8 cellular contexts compared by ENCODE assay signal in the genomic region with DNA sequence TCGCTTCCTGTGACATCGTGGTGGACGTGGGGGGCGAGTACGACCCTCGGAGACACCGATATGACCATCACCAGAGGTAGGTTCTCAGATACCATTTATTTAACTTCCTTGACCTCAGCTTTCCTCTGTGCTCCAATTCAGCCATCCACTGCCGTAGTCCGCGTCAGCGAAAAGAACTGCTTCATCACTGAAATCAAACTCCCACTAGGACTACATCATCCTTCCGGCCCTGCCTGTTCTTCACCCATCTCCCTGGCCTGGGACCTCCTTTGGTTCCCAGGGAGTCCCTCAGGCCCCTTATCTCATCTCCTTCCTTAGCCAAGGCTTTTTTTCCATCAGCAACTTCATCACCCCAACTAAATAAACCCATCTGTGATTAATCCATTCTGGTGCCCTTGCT. TPM values are rescaled to one million over a fixed set of nuclear protein-coding genes. Genes with fewer than 3 reads are reported as not detected.
A peak's percentile ranks its signal among the peaks of the same experiment; 100 is the strongest.
DNase-seq lines count a peak whose midpoint lies in the region; ATAC-seq and TF ChIP-seq lines count a peak whose summit lies in the region.

No MANE protein-coding gene starts in this region.

- DNase-seq in heart right ventricle (no peak), Right ventricle myocardium superior (no peak), glutamatergic neuron (no peak), spleen (no peak), NCI-H1092 treated with DMSO at 0.1 percent for 48 hours (lab: John Stamatoyannopoulos, UW) (no peak), C1 segment of cervical spinal cord (lab: John Stamatoyannopoulos, UW) (no peak)
- DNase-seq in activated CD4-positive, alpha-beta memory T cell treated with anti-CD3 and anti-CD28 coated beads, Interleukin-2, amount 10 ng/mL, durations not matched to agents 7 days and 5 days: no peak

- POLR2A ChIA-PET in activated CD4-positive, alpha-beta memory T cell treated with anti-CD3 and anti-CD28 coated beads, Interleukin-2, amount 10 ng/mL, durations not matched to agents 7 days and 5 days (lab: Charles Lee): interaction anchor here (1.0 to 9.9 kb wide), 9 partner anchors 21 to 120 kb away, joined by 3 to 141 read pairs (median 4); partner anchors contain the start of genes AAAS, CSAD, ESPL1 and ZNF740

- intact Hi-C loops in heart right ventricle (cut with DNase I) (no loop called here), Right ventricle myocardium superior (cut with DNase I) (no loop called here), spleen (cut with DNase I; ENCODE audit: low total_unique reads) (no loop called here)

- H3K36me3 Mint-ChIP-seq in activated CD4-positive, alpha-beta memory T cell treated with anti-CD3 and anti-CD28 coated beads, Interleukin-2, amount 10 ng/mL, durations not matched to agents 7 days and 5 days (ENCODE audit: low read depth): peaks cover 60% of the 10 kb centered on the region
- no peaks in the 10 kb centered on the region for H3K36me3 Mint-ChIP-seq in glutamatergic neuron (ENCODE audit: unreplicated experiment)

- peak overlapping the region; percentile 83 for H3K27ac Mint-ChIP-seq in activated CD4-positive, alpha-beta memory T cell treated with anti-CD3 and anti-CD28 coated beads, Interleukin-2, amount 10 ng/mL, durations not matched to agents 7 days and 5 days
- H3K27ac Mint-ChIP-seq in glutamatergic neuron (ENCODE audit: unreplicated experiment): peak overlapping the region; percentile 86

- WGBS in heart right ventricle, 2 donors: 1 to 2% methylated on average over 12 of the region's 12 CpGs
- WGBS in spleen, 5 donors: 1 to 6% (median 3%) methylated on average over 12 of the region's 12 CpGs

- H3K27me3 Mint-ChIP-seq in activated CD4-positive, alpha-beta memory T cell treated with anti-CD3 and anti-CD28 coated beads, Interleukin-2, amount 10 ng/mL, durations not matched to agents 7 days and 5 days: no peaks in the 10 kb centered on the region
- H3K27me3 Mint-ChIP-seq in glutamatergic neuron (ENCODE audit: unreplicated experiment): peaks cover 6% of the 10 kb centered on the region

- ATAC-seq in heart right ventricle: no peak
- ATAC-seq in Right ventricle myocardium superior (ENCODE audit: poor library complexity): no peak
- no peak for ATAC-seq in activated CD4-positive, CD25-positive, alpha-beta regulatory T cell treated with anti-CD3 and anti-CD28 coated beads, Interleukin-2, amount 50 U/mL, for 24 hours

- no peaks in the 10 kb centered on the region for H3K9me3 Mint-ChIP-seq in activated CD4-positive, alpha-beta memory T cell treated with anti-CD3 and anti-CD28 coated beads, Interleukin-2, amount 10 ng/mL, durations not matched to agents 7 days and 5 days
- H3K9me3 Mint-ChIP-seq in glutamatergic neuron (ENCODE audit: unreplicated experiment): peaks cover 4% of the 10 kb centered on the region

- H3K9me3 ChIP-seq in heart right ventricle (no peaks in the 10 kb centered on the region), spleen (no peaks in the 10 kb centered on the region)

- H3K4me3 ChIP-seq in heart right ventricle: peak overlapping the region; percentile 49 to 97 (median 83)
- peak overlapping the region; percentile 72 to 99 (median 93) for H3K4me3 ChIP-seq in spleen

- H3K36me3 ChIP-seq in heart right ventricle: peaks cover 0 to 61% (median 13%) of the 10 kb centered on the region in 9 donors
- peaks cover 0 to 68% (median 35%) of the 10 kb centered on the region in 6 donors for H3K36me3 ChIP-seq in spleen

- peak overlapping the region; percentile 23 to 93 (median 80) for H3K27ac ChIP-seq in heart right ventricle
- peak overlapping the region; percentile 64 to 94 (median 82) for H3K27ac ChIP-seq in spleen

- H3K4me3 Mint-ChIP-seq in activated CD4-positive, alpha-beta memory T cell treated with anti-CD3 and anti-CD28 coated beads, Interleukin-2, amount 10 ng/mL, durations not matched to agents 7 days and 5 days: peak overlapping the region; percentile 85
- H3K4me3 Mint-ChIP-seq in glutamatergic neuron (ENCODE audit: unreplicated experiment): peak overlapping the region; percentile 96

- H3K4me1 ChIP-seq in heart right ventricle: peaks cover 14 to 66% (median 48%) of the 10 kb centered on the region in 9 donors
- H3K4me1 ChIP-seq in spleen: peaks cover 33 to 82% (median 71%) of the 10 kb centered on the region in 6 donors

- CTCF ChIA-PET in activated CD4-positive, alpha-beta memory T cell treated with anti-CD3 and anti-CD28 coated beads, Interleukin-2, amount 10 ng/mL, durations not matched to agents 7 days and 5 days (lab: Charles Lee): interaction anchor here (0.6 to 6.8 kb wide), 5 partner anchors 12 to 112 kb away, joined by 3 to 110 read pairs (median 4); partner anchors contain the start of gene AAAS

- TF ChIP-seq CTCF in heart right ventricle (IDR thresholded peaks at IDR 0.05) (no peak), glutamatergic neuron (IDR thresholded peaks at IDR 0.05; ENCODE audit: partially characterized antibody, unreplicated experiment) (no peak), spleen (IDR thresholded peaks at IDR 0.05 in 8 of 11, conservative IDR thresholded peaks at IDR 0.05 in 3 of 11) (no peak)

- TF ChIP-seq POLR2A in spleen (IDR thresholded peaks at IDR 0.05): no peak

- peaks cover 74% of the 10 kb centered on the region for H3K4me1 Mint-ChIP-seq in activated CD4-positive, alpha-beta memory T cell treated with anti-CD3 and anti-CD28 coated beads, Interleukin-2, amount 10 ng/mL, durations not matched to agents 7 days and 5 days
- H3K4me1 Mint-ChIP-seq in glutamatergic neuron (ENCODE audit: low read depth, unreplicated experiment): peaks cover 12% of the 10 kb centered on the region

- H3K27me3 ChIP-seq in heart right ventricle: no peaks in the 10 kb centered on the region
- no peaks in the 10 kb centered on the region for H3K27me3 ChIP-seq in spleen (replicated peaks in 1 of 7)

RNA-seq across cellular contexts. Expression of gene MYG1, which starts 0.7 kb away (rescaled TPM):
- total RNA-seq in heart right ventricle (10 to 100 TPM; 26.8 to 40.1 (median 36.0) TPM), Right ventricle myocardium superior (37.0 TPM), glutamatergic neuron (ENCODE audit: unreplicated experiment) (66.1 TPM), spleen (10 to 100 TPM; 31.1 to 53.3 (median 34.9) TPM)
- polyA plus RNA-seq in heart right ventricle (100 to 1,000 TPM in 1 of 2 donors, 10 to 100 TPM in 1; 69.4 to 115 TPM), spleen (10 to 100 TPM; 56.6 to 79.2 (median 76.0) TPM)
- 10 to 100 TPM; 49.0 to 53.7 TPM for total RNA-seq in activated CD4-positive, alpha-beta memory T cell treated with anti-CD3 and anti-CD28 coated beads, Interleukin-2, amount 10 ng/mL, durations not matched to agents 7 days and 5 days

RNA-seq across cellular contexts. Expression of gene PFDN5, which starts 4.8 kb away (rescaled TPM):
- 100 to 1,000 TPM; 307 to 413 (median 339) TPM for total RNA-seq in heart right ventricle
- polyA plus RNA-seq in heart right ventricle: 1,000 to 10,000 TPM in 1 of 2 donors, 100 to 1,000 TPM in 1; 658 to 1,216 TPM
- total RNA-seq in Right ventricle myocardium superior: 359 TPM
- 100 to 1,000 TPM; 300 to 301 TPM for total RNA-seq in activated CD4-positive, alpha-beta memory T cell treated with anti-CD3 and anti-CD28 coated beads, Interleukin-2, amount 10 ng/mL, durations not matched to agents 7 days and 5 days
- total RNA-seq in glutamatergic neuron (ENCODE audit: unreplicated experiment): 292 TPM
- 100 to 1,000 TPM; 399 to 795 (median 497) TPM for total RNA-seq in spleen
- polyA plus RNA-seq in spleen: 1,000 to 10,000 TPM; 1,813 to 2,525 (median 1,837) TPM

RNA-seq across cellular contexts. Expression of gene AAAS, which starts 21.2 kb away (rescaled TPM):
- 10 to 100 TPM; 33.5 to 42.2 (median 34.9) TPM for total RNA-seq in heart right ventricle
- polyA plus RNA-seq in heart right ventricle: 10 to 100 TPM; 33.9 to 52.8 TPM
- 40.9 TPM for total RNA-seq in Right ventricle myocardium superior
- total RNA-seq in activated CD4-positive, alpha-beta memory T cell treated with anti-CD3 and anti-CD28 coated beads, Interleukin-2, amount 10 ng/mL, durations not matched to agents 7 days and 5 days: 10 to 100 TPM; 63.2 to 63.8 TPM
- total RNA-seq in glutamatergic neuron (ENCODE audit: unreplicated experiment): 57.5 TPM
- total RNA-seq in spleen: 10 to 100 TPM; 39.3 to 67.9 (median 49.7) TPM
- polyA plus RNA-seq in spleen: 10 to 100 TPM; 32.4 to 42.4 (median 33.5) TPM

RNA-seq across cellular contexts. Expression of gene ESPL1, which starts 32.1 kb away (rescaled TPM):
- total RNA-seq in heart right ventricle: 1 to 10 TPM in 2 of 10 donors, under 1 TPM in 8; 0.04 to 3.1 (median 0.36) TPM
- under 1 TPM; 0.13 to 0.29 TPM for polyA plus RNA-seq in heart right ventricle
- total RNA-seq in Right ventricle myocardium superior: 0.81 TPM
- 10 to 100 TPM; 88.4 to 90.2 TPM for total RNA-seq in activated CD4-positive, alpha-beta memory T cell treated with anti-CD3 and anti-CD28 coated beads, Interleukin-2, amount 10 ng/mL, durations not matched to agents 7 days and 5 days
- total RNA-seq in glutamatergic neuron (ENCODE audit: unreplicated experiment): 5.1 TPM
- total RNA-seq in spleen: 1 to 10 TPM; 1.7 to 7.2 (median 4.7) TPM
- 1 to 10 TPM in 1 of 3 donors, under 1 TPM in 2; 0.85 to 1.9 (median 0.93) TPM for polyA plus RNA-seq in spleen

RNA-seq across cellular contexts. Expression of gene SP7, which starts 36.0 kb away (rescaled TPM):
- not detected for total RNA-seq in heart right ventricle
- not detected for polyA plus RNA-seq in heart right ventricle
- not detected for total RNA-seq in Right ventricle myocardium superior
- total RNA-seq in activated CD4-positive, alpha-beta memory T cell treated with anti-CD3 and anti-CD28 coated beads, Interleukin-2, amount 10 ng/mL, durations not matched to agents 7 days and 5 days: not detected
- not detected for total RNA-seq in glutamatergic neuron (ENCODE audit: unreplicated experiment)
- total RNA-seq in spleen: not detected
- not detected for polyA plus RNA-seq in spleen
